1 cellular context compared by ENCODE assay signal in genomic region chr13:98504029-98504351, GRCh38.
TF ChIP-seq lines count a peak whose summit lies in the region.

No MANE protein-coding gene starts in this region.

TF ChIP-seq in A549, 52 proteins besides CTCF, POLR2A, EP300 and RAD21 (continued from another document):
- TF ChIP-seq HMGXB4 (CRISPR knock-in tag; IDR thresholded peaks at IDR 0.05; ENCODE audit: borderline replicate concordance), result no peak
- TF ChIP-seq CHD2 (IDR thresholded peaks at IDR 0.05; ENCODE audit: low read length, partially characterized antibody), result no peak
